In the genomic region with DNA sequence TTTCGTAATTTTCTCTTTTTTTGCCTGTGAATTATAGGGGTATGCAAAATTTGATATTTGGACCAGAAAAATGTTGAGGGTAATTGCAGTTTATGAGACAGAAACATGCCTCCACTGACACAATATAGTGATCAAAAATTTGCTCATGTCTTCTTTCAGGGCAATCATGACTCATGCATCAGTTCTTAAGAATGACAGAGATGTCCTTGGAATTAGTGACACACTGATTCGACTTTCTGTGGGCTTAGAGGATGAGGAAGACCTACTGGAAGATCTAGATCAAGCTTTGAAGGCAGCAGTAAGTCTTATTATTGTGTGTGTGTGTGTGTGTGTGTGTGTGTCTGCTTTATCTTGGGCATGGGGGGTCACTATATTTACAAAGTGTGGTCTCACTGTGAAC, we compare ENCODE assay signal across 18 cellular contexts. TPM values are rescaled to one million over a fixed set of nuclear protein-coding genes. Genes with fewer than 3 reads are reported as not detected.
DNase-seq lines count a peak whose midpoint lies in the region; ATAC-seq and TF ChIP-seq lines count a peak whose summit lies in the region.
"Had no signal": no experiment of that assay in that cellular context is flagged by ENCODE, and none has a peak within 500 bp of the region (broad histone marks: within the 10 kb centered on the region; RNA-seq: fewer than 3 reads in every experiment).

No MANE protein-coding gene starts in this region.

- H3K9ac ChIP-seq in IMR-90 (ENCODE audit: low read depth, low read length): no peak overlapping the region
- H3K9ac ChIP-seq: parathyroid adenoma had no signal

- no peak overlapping the region for H3K27ac Mint-ChIP-seq in activated T-cell treated with anti-CD3 and anti-CD28 coated beads, Interleukin-2, amount 50 U/mL, for 72 hours
- H3K27ac Mint-ChIP-seq in endothelial cell (ENCODE audit: unreplicated experiment): no peak overlapping the region
- no peak overlapping the region for H3K27ac Mint-ChIP-seq in stimulated activated effector memory CD8-positive, alpha-beta T cell treated with anti-CD3 and anti-CD28 coated beads, Interleukin-12 subunit alpha, Interleukin-12 subunit beta, amount 100 ng/mL, for 72 hours
- H3K27ac Mint-ChIP-seq in CD4-positive, alpha-beta T cell: no peak overlapping the region
- no peak overlapping the region for H3K27ac Mint-ChIP-seq in CD4-positive, alpha-beta memory T cell
- H3K27ac Mint-ChIP-seq: nephron; stimulated activated memory B cell treated with anti-CD40 and anti-IgM and Interleukin-4, amounts not matched to agents 10 μg/mL and 1 μg/mL and 100 μg/mL, for 72 hours had no signal

- no peaks in the 10 kb centered on the region for H3K4me1 ChIP-seq in IMR-90 (ENCODE audit: control insufficient read depth, insufficient read depth, low read length)
- H3K4me1 ChIP-seq in CD4-positive, alpha-beta memory T cell (ENCODE audit: insufficient read depth, low read length): no peaks in the 10 kb centered on the region
- H3K4me1 ChIP-seq: esophagus squamous epithelium, parathyroid adenoma, sigmoid colon had no signal

- TF ChIP-seq RAD21 in IMR-90 (IDR thresholded peaks at IDR 0.05; ENCODE audit: low read length): no peak

- H2AK5ac ChIP-seq in IMR-90 (ENCODE audit: low read depth, low read length): no peak overlapping the region

- TF ChIP-seq POLR2A in IMR-90 (IDR thresholded peaks at IDR 0.05; ENCODE audit: low read depth, low read length): no peak

- H3K36me3 ChIP-seq in IMR-90 (ENCODE audit: control insufficient read depth, insufficient read depth, low read length): peaks cover 4% of the 10 kb centered on the region
- H3K36me3 ChIP-seq in CD4-positive, alpha-beta memory T cell (ENCODE audit: insufficient read depth, low read length): no peaks in the 10 kb centered on the region

- H3K9me1 ChIP-seq in IMR-90 (ENCODE audit: insufficient read depth, low read length): no peaks in the 10 kb centered on the region

- H3K18ac ChIP-seq in IMR-90 (ENCODE audit: low read depth, low read length): no peak overlapping the region

- TF ChIP-seq CTCF in IMR-90 (conservative IDR thresholded peaks at IDR 0.05; ENCODE audit: low read depth, low read length) (no peak), endothelial cell (IDR thresholded peaks at IDR 0.05; ENCODE audit: unreplicated experiment) (no peak)
- no peak for TF ChIP-seq CTCF in CD4-positive, alpha-beta T cell (IDR thresholded peaks at IDR 0.05)

- dilution Hi-C loops in IMR-90 (cut with HindIII; ENCODE audit: low sequenced_read_pairs, unreplicated experiment): no loop called here

- no peak overlapping the region for H2BK20ac ChIP-seq in IMR-90 (ENCODE audit: low read depth, low read length)

- no peak overlapping the region for H3K4me3 ChIP-seq in IMR-90 (ENCODE audit: insufficient read depth, low read depth, low read length)
- H3K4me3 ChIP-seq in CD4-positive, alpha-beta memory T cell (ENCODE audit: low read length in 2 of 2): no peak overlapping the region
- H3K4me3 ChIP-seq: esophagus squamous epithelium, sigmoid colon had no signal

- H2AFZ ChIP-seq in IMR-90 (replicated peaks; ENCODE audit: low read length, poor library complexity): no peak overlapping the region
- H2AFZ ChIP-seq: parathyroid adenoma had no signal

- WGBS in IMR-90 (ENCODE audit: extremely low coverage in 2 of 2, insufficient read length in 1 of 2), 2 experiments: no CpG with 5 or more reads among the region's 2 CpGs

- H3K4me2 ChIP-seq in IMR-90 (ENCODE audit: low read depth, low read length): no peak overlapping the region

- no peaks in the 10 kb centered on the region for H3K27me3 ChIP-seq in IMR-90 (ENCODE audit: control insufficient read depth, insufficient read depth, low read length)
- no peaks in the 10 kb centered on the region for H3K27me3 ChIP-seq in CD4-positive, alpha-beta T cell (ENCODE audit: control insufficient read depth, insufficient read depth, low read length)
- H3K27me3 ChIP-seq in CD4-positive, alpha-beta memory T cell (ENCODE audit: insufficient read depth, low read length): no peaks in the 10 kb centered on the region
- H3K27me3 ChIP-seq: esophagus squamous epithelium, sigmoid colon had no signal

- H4K20me1 ChIP-seq in IMR-90 (ENCODE audit: insufficient read depth, low read length): no peaks in the 10 kb centered on the region

- CTCF ChIA-PET in IMR-90 (lab: Yijun Ruan, JAX): no interaction called here
- CTCF ChIA-PET in CD4-positive, alpha-beta T cell (lab: Charles Lee): interaction anchor here (0.6 kb wide), 1 partner anchor 181 kb away, joined by 3 read pairs; no protein-coding TSS in a partner anchor
- CTCF ChIA-PET in CD4-positive, alpha-beta memory T cell (lab: Charles Lee; ENCODE audit: partially characterized antibody): no interaction called here

- no peak overlapping the region for H3K14ac ChIP-seq in IMR-90 (replicated peaks; ENCODE audit: low read depth, low read length)

- H3K23ac ChIP-seq in IMR-90 (ENCODE audit: low read depth, low read length): no peak overlapping the region

- peak overlapping the region in 1 of 2 donors; percentile 4 for H3K4me3 Mint-ChIP-seq in activated T-cell treated with anti-CD3 and anti-CD28 coated beads, Interleukin-2, amount 50 U/mL, for 72 hours
- peak overlapping the region; percentile 19 for H3K4me3 Mint-ChIP-seq in endothelial cell (ENCODE audit: unreplicated experiment)
- no peak overlapping the region for H3K4me3 Mint-ChIP-seq in stimulated activated effector memory CD8-positive, alpha-beta T cell treated with anti-CD3 and anti-CD28 coated beads, Interleukin-12 subunit alpha, Interleukin-12 subunit beta, amount 100 ng/mL, for 72 hours
- H3K4me3 Mint-ChIP-seq in CD4-positive, alpha-beta T cell: no peak overlapping the region
- no peak overlapping the region for H3K4me3 Mint-ChIP-seq in CD4-positive, alpha-beta memory T cell
- H3K4me3 Mint-ChIP-seq: nephron; stimulated activated memory B cell treated with anti-CD40 and anti-IgM and Interleukin-4, amounts not matched to agents 10 μg/mL and 1 μg/mL and 100 μg/mL, for 72 hours had no signal

- no peak overlapping the region for H4K5ac ChIP-seq in IMR-90 (ENCODE audit: low read depth, low read length)

- no peak overlapping the region for H2BK120ac ChIP-seq in IMR-90 (ENCODE audit: low read depth, low read length)

- no peak overlapping the region for H4K91ac ChIP-seq in IMR-90 (ENCODE audit: insufficient read depth, low read depth, low read length)

- H3K27me3 Mint-ChIP-seq in activated T-cell treated with anti-CD3 and anti-CD28 coated beads, Interleukin-2, amount 50 U/mL, for 72 hours (ENCODE audit: low read depth): no peaks in the 10 kb centered on the region
- H3K27me3 Mint-ChIP-seq in endothelial cell (ENCODE audit: unreplicated experiment): peaks cover 4% of the 10 kb centered on the region
- H3K27me3 Mint-ChIP-seq in CD4-positive, alpha-beta T cell: no peaks in the 10 kb centered on the region
- H3K27me3 Mint-ChIP-seq in CD4-positive, alpha-beta memory T cell: no peaks in the 10 kb centered on the region
- H3K27me3 Mint-ChIP-seq: stimulated activated memory B cell treated with anti-CD40 and anti-IgM and Interleukin-4, amounts not matched to agents 10 μg/mL and 1 μg/mL and 100 μg/mL, for 72 hours had no signal

- H3K9me3 Mint-ChIP-seq in activated T-cell treated with anti-CD3 and anti-CD28 coated beads, Interleukin-2, amount 50 U/mL, for 72 hours: no peaks in the 10 kb centered on the region
- H3K9me3 Mint-ChIP-seq in endothelial cell (ENCODE audit: unreplicated experiment): no peaks in the 10 kb centered on the region
- H3K9me3 Mint-ChIP-seq in stimulated activated effector memory CD8-positive, alpha-beta T cell treated with anti-CD3 and anti-CD28 coated beads, Interleukin-12 subunit alpha, Interleukin-12 subunit beta, amount 100 ng/mL, for 72 hours: no peaks in the 10 kb centered on the region
- H3K9me3 Mint-ChIP-seq in CD4-positive, alpha-beta T cell: no peaks in the 10 kb centered on the region
- H3K9me3 Mint-ChIP-seq in CD4-positive, alpha-beta memory T cell: no peaks in the 10 kb centered on the region
- H3K9me3 Mint-ChIP-seq: nephron; stimulated activated memory B cell treated with anti-CD40 and anti-IgM and Interleukin-4, amounts not matched to agents 10 μg/mL and 1 μg/mL and 100 μg/mL, for 72 hours had no signal

- no peak overlapping the region for H4K8ac ChIP-seq in IMR-90 (ENCODE audit: low read depth in 2 of 2, low read length in 2 of 2)

- DNase-seq in activated T-cell treated with anti-CD3 and anti-CD28 coated beads, Interleukin-2, amount 50 U/mL, for 72 hours: no peak
- no peak for DNase-seq in activated T-cell treated with anti-CD3 and anti-CD28 coated beads, Interleukin-2, amount 50 U/mL, for 48 hours
- DNase-seq in IMR-90: peak; percentile 9
- no peak for DNase-seq in endothelial cell (ENCODE audit: low spot score)
- no peak for DNase-seq in stimulated activated effector memory CD8-positive, alpha-beta T cell treated with anti-CD3 and anti-CD28 coated beads, Interleukin-12 subunit alpha, Interleukin-12 subunit beta, amount 100 ng/mL, for 72 hours (ENCODE audit: low spot score in 2 of 2)
- DNase-seq in CD4-positive, alpha-beta T cell: no peak
- DNase-seq in CD4-positive, alpha-beta memory T cell: no peak
- DNase-seq: activated CD4-positive, CD25-positive, alpha-beta regulatory T cell; activated naive CD4-positive, alpha-beta T cell treated with anti-CD3 and anti-CD28 coated beads, Interleukin-2, amount 50 U/mL, for 16 hours; AML-193; effector CD4-positive, alpha-beta T cell; esophagus squamous epithelium; NCI-H1417; NK-92 treated with Interleukin-12 subunit alpha and Interleukin-12 subunit beta, amount 100 ng/mL, for 24 hours; sigmoid colon had no signal

- no peak overlapping the region for H2BK15ac ChIP-seq in IMR-90 (ENCODE audit: low read depth, low read length)

- in situ Hi-C loops in IMR-90 (cut with MboI; ENCODE audit: low sequenced_read_pairs): no loop called here

- no peak overlapping the region for H2AK9ac ChIP-seq in IMR-90 (replicated peaks; ENCODE audit: low read depth, low read length, poor library complexity)

- H3K4ac ChIP-seq in IMR-90 (ENCODE audit: low read depth, low read length): no peak overlapping the region

- H3K4me1 Mint-ChIP-seq in activated T-cell treated with anti-CD3 and anti-CD28 coated beads, Interleukin-2, amount 50 U/mL, for 72 hours (ENCODE audit: low read depth): peaks cover 19% of the 10 kb centered on the region
- H3K4me1 Mint-ChIP-seq in endothelial cell (ENCODE audit: unreplicated experiment): peaks cover 41% of the 10 kb centered on the region
- H3K4me1 Mint-ChIP-seq in stimulated activated effector memory CD8-positive, alpha-beta T cell treated with anti-CD3 and anti-CD28 coated beads, Interleukin-12 subunit alpha, Interleukin-12 subunit beta, amount 100 ng/mL, for 72 hours: peaks cover 13% of the 10 kb centered on the region
- no peaks in the 10 kb centered on the region for H3K4me1 Mint-ChIP-seq in CD4-positive, alpha-beta T cell (ENCODE audit: low read depth)
- no peaks in the 10 kb centered on the region for H3K4me1 Mint-ChIP-seq in CD4-positive, alpha-beta memory T cell
- H3K4me1 Mint-ChIP-seq: nephron; stimulated activated memory B cell treated with anti-CD40 and anti-IgM and Interleukin-4, amounts not matched to agents 10 μg/mL and 1 μg/mL and 100 μg/mL, for 72 hours had no signal

- H3K79me1 ChIP-seq in IMR-90 (ENCODE audit: low read depth in 1 of 2, low read length in 2 of 2): no peaks in the 10 kb centered on the region

- POLR2A ChIA-PET in IMR-90 (lab: Charles Lee; ENCODE audit: unreplicated experiment): no interaction called here
- POLR2A ChIA-PET in CD4-positive, alpha-beta T cell (lab: Charles Lee): no interaction called here
- POLR2A ChIA-PET in CD4-positive, alpha-beta memory T cell (lab: Charles Lee; ENCODE audit: partially characterized antibody): no interaction called here

- H3K27ac ChIP-seq in IMR-90 (ENCODE audit: insufficient read depth, low read length): no peak overlapping the region
- no peak overlapping the region for H3K27ac ChIP-seq in CD4-positive, alpha-beta T cell (ENCODE audit: low read depth, low read length)
- no peak overlapping the region for H3K27ac ChIP-seq in CD4-positive, alpha-beta memory T cell (ENCODE audit: low read depth, low read length)
- H3K27ac ChIP-seq: esophagus squamous epithelium, parathyroid adenoma, sigmoid colon had no signal

- H3K56ac ChIP-seq in IMR-90 (ENCODE audit: extremely low read depth, insufficient read depth, low read length): no peak overlapping the region

- no peak overlapping the region for H2BK5ac ChIP-seq in IMR-90 (ENCODE audit: low read depth, low read length, poor library complexity, severe bottlenecking)

- peaks cover 4 to 24% of the 10 kb centered on the region in 2 donors for H3K36me3 Mint-ChIP-seq in activated T-cell treated with anti-CD3 and anti-CD28 coated beads, Interleukin-2, amount 50 U/mL, for 72 hours (ENCODE audit: insufficient read depth in 2 of 2)
- H3K36me3 Mint-ChIP-seq in endothelial cell (ENCODE audit: low read depth, unreplicated experiment): peaks cover 21% of the 10 kb centered on the region
- peaks cover 61% of the 10 kb centered on the region for H3K36me3 Mint-ChIP-seq in stimulated activated effector memory CD8-positive, alpha-beta T cell treated with anti-CD3 and anti-CD28 coated beads, Interleukin-12 subunit alpha, Interleukin-12 subunit beta, amount 100 ng/mL, for 72 hours
- peaks cover 50% of the 10 kb centered on the region for H3K36me3 Mint-ChIP-seq in CD4-positive, alpha-beta T cell (ENCODE audit: low read depth)
- H3K36me3 Mint-ChIP-seq in CD4-positive, alpha-beta memory T cell: peaks cover 0 to 32% of the 10 kb centered on the region in 2 donors

- BruUV-seq in IMR-90 (replicated peaks; lab: Mats Ljungman, UMichigan): no TSS peak

- no peaks in the 10 kb centered on the region for H3K9me3 ChIP-seq in IMR-90 (ENCODE audit: control insufficient read depth, insufficient read depth, low read length)
- H3K9me3 ChIP-seq in CD4-positive, alpha-beta T cell (ENCODE audit: control insufficient read depth, low read length): no peaks in the 10 kb centered on the region
- no peaks in the 10 kb centered on the region for H3K9me3 ChIP-seq in CD4-positive, alpha-beta memory T cell (ENCODE audit: control insufficient read depth in 1 of 2, low read length in 2 of 2)
- H3K9me3 ChIP-seq: esophagus squamous epithelium, sigmoid colon had no signal

- ATAC-seq in activated T-cell treated with anti-CD3 and anti-CD28 coated beads, Interleukin-2, amount 50 U/mL, for 72 hours (replicated peaks in 1 of 2): peak; percentile 92 to 93
- no peak for ATAC-seq in IMR-90 (ENCODE audit: low read depth)
- peak; percentile 98 for ATAC-seq in stimulated activated effector memory CD8-positive, alpha-beta T cell treated with anti-CD3 and anti-CD28 coated beads, Interleukin-12 subunit alpha, Interleukin-12 subunit beta, amount 100 ng/mL, for 72 hours
- no peak for ATAC-seq in CD4-positive, alpha-beta T cell (ENCODE audit: poor library complexity)
- ATAC-seq: stimulated activated memory B cell treated with anti-CD40 and anti-IgM and Interleukin-4, amounts not matched to agents 10 μg/mL and 1 μg/mL and 100 μg/mL, for 72 hours had no signal

- intact Hi-C loops in IMR-90 (cut with micrococcal nuclease): no loop called here
- intact Hi-C loops in CD4-positive, alpha-beta T cell (cut with DNase I, micrococcal nuclease): no loop called here
- intact Hi-C loops in CD4-positive, alpha-beta memory T cell (cut with micrococcal nuclease): no loop called here

RNA-seq across cellular contexts. Expression of gene CTH, which starts 27.5 kb away (rescaled TPM):
- 10 to 100 TPM; 39.4 to 50.4 TPM for total RNA-seq in activated T-cell treated with anti-CD3 and anti-CD28 coated beads, Interleukin-2, amount 50 U/mL, for 72 hours
- total RNA-seq in IMR-90 (2012; rRNA removed): 2.5 and 2.7 TPM in 2 replicates
- polyA plus RNA-seq in IMR-90 (2012; rRNA removed): 2.8 and 3.0 TPM in 2 replicates
- polyA plus RNA-seq in IMR-90 (2012; cell fraction: cytosol; rRNA removed): 1.2 and 1.4 TPM in 2 replicates
- polyA plus RNA-seq in IMR-90 (2012; cell fraction: nucleus; rRNA removed; ENCODE audit: low replicate concordance): 1.2 and 5.2 TPM in 2 replicates
- total RNA-seq in endothelial cell (ENCODE audit: unreplicated experiment): 20.2 TPM
- 1 to 10 TPM; 5.6 to 7.9 TPM for total RNA-seq in CD4-positive, alpha-beta T cell
- total RNA-seq in CD4-positive, alpha-beta memory T cell: 1 to 10 TPM; 2.0 to 2.9 TPM
- polyA plus RNA-seq in CD4-positive, alpha-beta memory T cell: 1 to 10 TPM; 1.3 to 1.9 TPM

Comparison
In these comparisons a context has a peak if more than half of its experiments do, and no peak if none do; other contexts are left out.
1. ATAC-seq: peak in activated T-cell treated with anti-CD3 and anti-CD28 coated beads, Interleukin-2, amount 50 U/mL, for 72 hours (2 of 2) and stimulated activated effector memory CD8-positive, alpha-beta T cell treated with anti-CD3 and anti-CD28 coated beads, Interleukin-12 subunit alpha, Interleukin-12 subunit beta, amount 100 ng/mL, for 72 hours (single experiment); none in IMR-90 (single experiment) and CD4-positive, alpha-beta T cell (single experiment).